In the genomic region with DNA sequence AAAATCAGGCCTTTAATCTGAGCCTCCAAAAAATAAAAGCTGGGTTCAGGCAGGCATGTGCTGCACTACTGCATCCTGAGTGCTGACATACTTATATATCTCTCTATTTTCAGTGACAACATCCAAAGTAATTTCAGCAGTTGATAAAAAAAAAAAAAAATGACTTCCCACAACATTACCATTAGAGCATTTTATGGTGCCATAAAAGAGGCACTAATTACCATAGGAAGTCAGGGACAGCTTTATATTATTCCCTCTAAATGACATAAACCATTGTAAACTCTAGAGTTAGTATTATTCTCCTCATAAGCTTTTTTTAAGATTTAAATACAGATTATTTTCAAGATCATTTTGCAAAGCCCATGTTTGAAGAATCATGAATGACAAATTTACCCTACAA, we compare ENCODE assay signal across 35 cellular contexts.
"Had no signal": no experiment of that assay in that cellular context is flagged by ENCODE, and none has a peak within 500 bp of the region (broad histone marks: within the 10 kb centered on the region; RNA-seq: fewer than 3 reads in every experiment).

No MANE protein-coding gene starts in this region.

- H3K4me3 ChIP-seq: ascending aorta, cardiac muscle cell had no signal

- H3K4me3 Mint-ChIP-seq: activated B cell treated with CpG ODN at 0.5 μM for 24 hours; activated CD4-positive, alpha-beta memory T cell treated with anti-CD3 and anti-CD28 coated beads, Interleukin-2, amount 10 ng/mL, durations not matched to agents 7 days and 5 days; activated CD4-positive, alpha-beta T cell treated with anti-CD3 and anti-CD28 coated beads, Interleukin-2, amount 10 ng/mL, durations not matched to agents 7 days and 5 days; activated CD8-positive, alpha-beta memory T cell treated with anti-CD3 and anti-CD28 coated beads, Interleukin-2, amount 10 ng/mL, durations not matched to agents 7 days and 5 days; activated CD8-positive, alpha-beta T cell treated with anti-CD3 and anti-CD28 coated beads, Interleukin-2, amount 10 ng/mL, durations not matched to agents 7 days and 5 days; activated naive CD4-positive, alpha-beta T cell treated with anti-CD3 and anti-CD28 coated beads, Interleukin-2, amount 10 ng/mL, durations not matched to agents 7 days and 5 days; activated naive CD4-positive, alpha-beta T cell treated with anti-CD3 and anti-CD28 coated beads, Interleukin-2, amount 50 U/mL, for 24 hours; activated naive CD8-positive, alpha-beta T cell; activated naive CD8-positive, alpha-beta T cell treated with anti-CD3 and anti-CD28 coated beads, Interleukin-2, amount 10 ng/mL, durations not matched to agents 7 days and 5 days; activated naive CD8-positive, alpha-beta T cell treated with anti-CD3 and anti-CD28 coated beads, Interleukin-2, amount 50 U/mL, for 24 hours; activated T-cell treated with anti-CD3 and anti-CD28 coated beads, Interleukin-2, amount 50 U/mL, for 24 hours; brain; central memory CD8-positive, alpha-beta T cell; T-helper 1 cell treated with Interleukin-12 subunit alpha and Interleukin-12 subunit beta and Interleukin-4 antibody, amounts not matched to agents 30 μg/mL and 1 μg/mL, for 36 hours; T-helper 2 cell treated with Interferon-gamma antibody and Interleukin-4, amounts not matched to agents 5 μg/mL and 100 μg/mL, for 36 hours had no signal

- H3K27ac ChIP-seq: ascending aorta, cardiac muscle cell, VCaP had no signal

- H3K9me3 Mint-ChIP-seq: activated B cell treated with CpG ODN at 0.5 μM for 24 hours; activated CD4-positive, alpha-beta memory T cell treated with anti-CD3 and anti-CD28 coated beads, Interleukin-2, amount 10 ng/mL, durations not matched to agents 7 days and 5 days; activated CD4-positive, alpha-beta T cell treated with anti-CD3 and anti-CD28 coated beads, Interleukin-2, amount 10 ng/mL, durations not matched to agents 7 days and 5 days; activated naive CD4-positive, alpha-beta T cell treated with anti-CD3 and anti-CD28 coated beads, Interleukin-2, amount 10 ng/mL, durations not matched to agents 7 days and 5 days; activated naive CD4-positive, alpha-beta T cell treated with anti-CD3 and anti-CD28 coated beads, Interleukin-2, amount 50 U/mL, for 24 hours; activated naive CD8-positive, alpha-beta T cell treated with anti-CD3 and anti-CD28 coated beads, Interleukin-2, amount 10 ng/mL, durations not matched to agents 7 days and 5 days; activated naive CD8-positive, alpha-beta T cell treated with anti-CD3 and anti-CD28 coated beads, Interleukin-2, amount 50 U/mL, for 24 hours; activated T-cell treated with anti-CD3 and anti-CD28 coated beads, Interleukin-2, amount 50 U/mL, for 24 hours; activated T-helper 2 cell treated with anti-CD3 and anti-CD28 coated beads, Interferon-gamma antibody, Interleukin-2, Interleukin-4, amounts not matched to agents 10 μg/mL and 5 μg/mL and 100 μg/mL, durations not matched to agents 14 hours and 24 hours and 36 hours; central memory CD8-positive, alpha-beta T cell; T-helper 1 cell treated with Interleukin-12 subunit alpha and Interleukin-12 subunit beta and Interleukin-4 antibody, amounts not matched to agents 30 μg/mL and 1 μg/mL, for 36 hours; T-helper 2 cell treated with Interferon-gamma antibody and Interleukin-4, amounts not matched to agents 5 μg/mL and 100 μg/mL, for 36 hours had no signal

- H3K36me3 Mint-ChIP-seq: activated CD8-positive, alpha-beta memory T cell treated with anti-CD3 and anti-CD28 coated beads, Interleukin-2, amount 10 ng/mL, durations not matched to agents 7 days and 5 days; activated naive CD4-positive, alpha-beta T cell treated with anti-CD3 and anti-CD28 coated beads, Interleukin-2, amount 10 ng/mL, durations not matched to agents 7 days and 5 days; activated naive CD4-positive, alpha-beta T cell treated with anti-CD3 and anti-CD28 coated beads, Interleukin-2, amount 50 U/mL, for 24 hours; activated naive CD8-positive, alpha-beta T cell; activated naive CD8-positive, alpha-beta T cell treated with anti-CD3 and anti-CD28 coated beads, Interleukin-2, amount 10 ng/mL, durations not matched to agents 7 days and 5 days; brain had no signal

- ATAC-seq: activated CD8-positive, alpha-beta memory T cell treated with anti-CD3 and anti-CD28 coated beads, Interleukin-2, amount 10 ng/mL, durations not matched to agents 7 days and 5 days; activated CD8-positive, alpha-beta T cell treated with anti-CD3 and anti-CD28 coated beads, Interleukin-2, amount 10 ng/mL, durations not matched to agents 7 days and 5 days; activated naive CD8-positive, alpha-beta T cell treated with anti-CD3 and anti-CD28 coated beads, Interleukin-2, amount 50 U/mL, for 24 hours had no signal

- H3K36me3 ChIP-seq: ascending aorta, cardiac muscle cell had no signal

- H3K27ac Mint-ChIP-seq: activated B cell treated with CpG ODN at 0.5 μM for 24 hours; activated CD4-positive, alpha-beta memory T cell treated with anti-CD3 and anti-CD28 coated beads, Interleukin-2, amount 10 ng/mL, durations not matched to agents 7 days and 5 days; activated CD4-positive, alpha-beta T cell treated with anti-CD3 and anti-CD28 coated beads, Interleukin-2, amount 10 ng/mL, durations not matched to agents 7 days and 5 days; activated CD8-positive, alpha-beta memory T cell treated with anti-CD3 and anti-CD28 coated beads, Interleukin-2, amount 10 ng/mL, durations not matched to agents 7 days and 5 days; activated CD8-positive, alpha-beta T cell treated with anti-CD3 and anti-CD28 coated beads, Interleukin-2, amount 10 ng/mL, durations not matched to agents 7 days and 5 days; activated naive CD4-positive, alpha-beta T cell treated with anti-CD3 and anti-CD28 coated beads, Interleukin-2, amount 10 ng/mL, durations not matched to agents 7 days and 5 days; activated naive CD4-positive, alpha-beta T cell treated with anti-CD3 and anti-CD28 coated beads, Interleukin-2, amount 50 U/mL, for 24 hours; activated naive CD8-positive, alpha-beta T cell; activated naive CD8-positive, alpha-beta T cell treated with anti-CD3 and anti-CD28 coated beads, Interleukin-2, amount 10 ng/mL, durations not matched to agents 7 days and 5 days; activated naive CD8-positive, alpha-beta T cell treated with anti-CD3 and anti-CD28 coated beads, Interleukin-2, amount 50 U/mL, for 24 hours; activated T-cell treated with anti-CD3 and anti-CD28 coated beads, Interleukin-2, amount 50 U/mL, for 24 hours; activated T-helper 2 cell treated with anti-CD3 and anti-CD28 coated beads, Interferon-gamma antibody, Interleukin-2, Interleukin-4, amounts not matched to agents 10 μg/mL and 5 μg/mL and 100 μg/mL, durations not matched to agents 14 hours and 24 hours and 36 hours; brain; T-helper 1 cell treated with Interleukin-12 subunit alpha and Interleukin-12 subunit beta and Interleukin-4 antibody, amounts not matched to agents 30 μg/mL and 1 μg/mL, for 36 hours; T-helper 2 cell treated with Interferon-gamma antibody and Interleukin-4, amounts not matched to agents 5 μg/mL and 100 μg/mL, for 36 hours had no signal

- DNase-seq: activated B cell treated with CpG ODN at 0.5 μM for 24 hours; activated CD4-positive, alpha-beta memory T cell treated with anti-CD3 and anti-CD28 coated beads, Interleukin-2, amount 10 ng/mL, durations not matched to agents 7 days and 5 days; activated CD4-positive, alpha-beta T cell treated with anti-CD3 and anti-CD28 coated beads for 4 hours; activated CD4-positive, alpha-beta T cell treated with anti-CD3 and anti-CD28 coated beads, Interleukin-2, amount 10 ng/mL, durations not matched to agents 7 days and 5 days; activated CD4-positive, alpha-beta T cell treated with anti-CD3 and anti-CD28 coated beads, Interleukin-2, amount 50 U/mL, for 48 hours; activated CD4-positive, CD25-positive, alpha-beta regulatory T cell treated with anti-CD3 and anti-CD28 coated beads, Interleukin-2, amount 50 U/mL, for 72 hours; activated CD8-positive, alpha-beta memory T cell treated with anti-CD3 and anti-CD28 coated beads for 24 hours; activated CD8-positive, alpha-beta memory T cell treated with anti-CD3 and anti-CD28 coated beads, Interleukin-2, amount 10 ng/mL, durations not matched to agents 7 days and 5 days; activated CD8-positive, alpha-beta memory T cell treated with anti-CD3 and anti-CD28 coated beads, Interleukin-2, amount 50 U/mL, for 48 hours; activated CD8-positive, alpha-beta T cell treated with anti-CD3 and anti-CD28 coated beads, Interleukin-2, amount 10 ng/mL, durations not matched to agents 7 days and 5 days; activated effector memory CD4-positive, alpha-beta T cell treated with Interleukin-2 at 50 U/mL for 16 hours; activated gamma-delta T cell; activated naive CD4-positive, alpha-beta T cell treated with anti-CD3 and anti-CD28 coated beads, Interleukin-2, amount 10 ng/mL, durations not matched to agents 7 days and 5 days; activated naive CD4-positive, alpha-beta T cell treated with Interleukin-2 at 50 U/mL for 16 hours; activated naive CD8-positive, alpha-beta T cell treated with anti-CD3 and anti-CD28 coated beads, Interleukin-2, amount 10 ng/mL, durations not matched to agents 7 days and 5 days; activated naive CD8-positive, alpha-beta T cell treated with anti-CD3 and anti-CD28 coated beads, Interleukin-2, amount 50 U/mL, for 24 hours; activated T-cell treated with anti-CD3 and anti-CD28 coated beads, Interleukin-2, amount 50 U/mL, for 24 hours; activated T-cell treated with anti-CD3 and anti-CD28 coated beads, Interleukin-2, amount 50 U/mL, for 48 hours; amygdala; anterior cingulate cortex; caudate nucleus; cerebellar nuclear complex; T-helper 1 cell; T-helper 2 cell; T-helper 9 cell had no signal

- H3K4me1 Mint-ChIP-seq: activated B cell treated with CpG ODN at 0.5 μM for 24 hours; activated CD4-positive, alpha-beta memory T cell treated with anti-CD3 and anti-CD28 coated beads, Interleukin-2, amount 10 ng/mL, durations not matched to agents 7 days and 5 days; activated CD4-positive, alpha-beta T cell treated with anti-CD3 and anti-CD28 coated beads, Interleukin-2, amount 10 ng/mL, durations not matched to agents 7 days and 5 days; activated CD8-positive, alpha-beta memory T cell treated with anti-CD3 and anti-CD28 coated beads, Interleukin-2, amount 10 ng/mL, durations not matched to agents 7 days and 5 days; activated naive CD4-positive, alpha-beta T cell treated with anti-CD3 and anti-CD28 coated beads, Interleukin-2, amount 10 ng/mL, durations not matched to agents 7 days and 5 days; activated naive CD4-positive, alpha-beta T cell treated with anti-CD3 and anti-CD28 coated beads, Interleukin-2, amount 50 U/mL, for 24 hours; activated naive CD8-positive, alpha-beta T cell treated with anti-CD3 and anti-CD28 coated beads, Interleukin-2, amount 10 ng/mL, durations not matched to agents 7 days and 5 days; activated naive CD8-positive, alpha-beta T cell treated with anti-CD3 and anti-CD28 coated beads, Interleukin-2, amount 50 U/mL, for 24 hours; brain; central memory CD8-positive, alpha-beta T cell had no signal

- H3K9me3 ChIP-seq: ascending aorta had no signal

- H3K27me3 Mint-ChIP-seq: activated B cell treated with CpG ODN at 0.5 μM for 24 hours; activated CD4-positive, alpha-beta memory T cell treated with anti-CD3 and anti-CD28 coated beads, Interleukin-2, amount 10 ng/mL, durations not matched to agents 7 days and 5 days; activated CD4-positive, alpha-beta T cell treated with anti-CD3 and anti-CD28 coated beads, Interleukin-2, amount 10 ng/mL, durations not matched to agents 7 days and 5 days; activated CD8-positive, alpha-beta memory T cell treated with anti-CD3 and anti-CD28 coated beads, Interleukin-2, amount 10 ng/mL, durations not matched to agents 7 days and 5 days; activated naive CD4-positive, alpha-beta T cell treated with anti-CD3 and anti-CD28 coated beads, Interleukin-2, amount 10 ng/mL, durations not matched to agents 7 days and 5 days; activated naive CD4-positive, alpha-beta T cell treated with anti-CD3 and anti-CD28 coated beads, Interleukin-2, amount 50 U/mL, for 24 hours; activated naive CD8-positive, alpha-beta T cell; activated naive CD8-positive, alpha-beta T cell treated with anti-CD3 and anti-CD28 coated beads, Interleukin-2, amount 10 ng/mL, durations not matched to agents 7 days and 5 days; activated naive CD8-positive, alpha-beta T cell treated with anti-CD3 and anti-CD28 coated beads, Interleukin-2, amount 50 U/mL, for 24 hours; activated T-cell treated with anti-CD3 and anti-CD28 coated beads, Interleukin-2, amount 50 U/mL, for 24 hours; central memory CD8-positive, alpha-beta T cell had no signal

- H3K4me1 ChIP-seq: ascending aorta had no signal
